Comparison of ENCODE assay signal across 16 cellular contexts in the genomic region with DNA sequence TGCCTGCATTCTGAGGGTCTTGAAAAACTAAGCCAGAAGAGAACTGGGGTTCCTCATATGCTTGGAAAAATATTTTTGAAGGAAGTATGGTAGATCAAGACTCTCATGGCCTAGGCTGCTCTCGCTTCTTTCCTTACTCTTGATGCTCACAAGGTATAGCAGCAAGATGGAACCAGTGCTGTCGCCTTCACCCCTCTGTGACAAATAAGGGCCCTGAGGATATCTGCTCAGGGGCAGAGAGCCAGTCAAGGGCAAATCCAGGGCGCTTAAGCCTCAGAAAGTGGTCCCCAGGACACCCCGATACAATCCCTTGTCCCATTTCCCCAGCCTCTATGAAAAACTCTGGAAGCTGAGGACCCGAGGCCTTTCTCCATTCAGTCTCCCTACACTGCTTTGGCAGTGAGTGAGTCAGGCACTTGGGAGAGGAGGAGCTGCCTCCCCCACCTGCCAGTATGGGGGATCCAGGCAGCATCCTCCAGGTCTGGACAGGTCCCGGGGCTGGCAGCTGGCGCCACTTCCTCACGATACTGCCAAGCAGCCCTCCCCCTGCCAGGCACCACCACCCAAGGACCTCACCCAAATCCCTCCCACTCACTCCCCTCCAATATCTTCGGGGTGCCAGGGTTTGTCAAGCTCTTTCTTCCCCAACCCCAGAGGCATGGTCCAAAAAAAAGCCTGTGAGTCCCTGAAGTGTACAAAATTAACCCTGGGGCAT. TPM values are rescaled to one million over a fixed set of nuclear protein-coding genes. Genes with fewer than 3 reads are reported as not detected.
A peak's percentile ranks its signal among the peaks of the same experiment; 100 is the strongest.
DNase-seq lines count a peak whose midpoint lies in the region; ATAC-seq and TF ChIP-seq lines count a peak whose summit lies in the region.
"Had no signal": no experiment of that assay in that cellular context is flagged by ENCODE, and none has a peak within 500 bp of the region (broad histone marks: within the 10 kb centered on the region; RNA-seq: fewer than 3 reads in every experiment).

No MANE protein-coding gene starts in this region.

- TF ChIP-seq EP300 in neural cell (conservative IDR thresholded peaks at IDR 0.05; ENCODE audit: poor library complexity, severe bottlenecking), result no peak

- H3K79me2 ChIP-seq in neural cell (replicated peaks; ENCODE audit: insufficient read depth, low read length) (peaks cover 19% of the 10 kb centered on the region), OCI-LY7 (ENCODE audit: insufficient read depth, low read depth, low read length) (no peaks in the 10 kb centered on the region)

- H3K36me3 ChIP-seq in Caco-2 (ENCODE audit: control insufficient read depth, insufficient read depth, low read length) (no peaks in the 10 kb centered on the region), neural cell (ENCODE audit: insufficient read depth, low read length) (no peaks in the 10 kb centered on the region), OCI-LY7 (ENCODE audit: insufficient read depth, low read length) (no peaks in the 10 kb centered on the region)
- H3K36me3 ChIP-seq: neutrophil had no signal

- H3K4me1 ChIP-seq in Caco-2, result peaks cover 56% of the 10 kb centered on the region
- H3K4me1 ChIP-seq in OCI-LY7 (ENCODE audit: insufficient read depth, low read length, poor library complexity, severe bottlenecking), result no peaks in the 10 kb centered on the region

- H2AFZ ChIP-seq in neural cell (ENCODE audit: low read depth, low read length) (no peak overlapping the region), OCI-LY7 (ENCODE audit: low read length) (no peak overlapping the region)

- DNase-seq in Caco-2, result no peak
- peak; percentile 36 for DNase-seq in NCI-H128 (lab: John Stamatoyannopoulos, UW; ENCODE audit: unreplicated experiment)
- DNase-seq in NCI-H2107 (lab: John Stamatoyannopoulos, UW), result no peak
- no peak for DNase-seq in OCI-LY7 (ENCODE audit: low spot score)
- no peak for DNase-seq in NCI-H2196 treated with DMSO at 0.1 percent for 48 hours (lab: John Stamatoyannopoulos, UW; ENCODE audit: unreplicated experiment)
- DNase-seq in T-cell, result no peak
- DNase-seq: activated naive CD4-positive, alpha-beta T cell treated with Interleukin-2 at 50 U/mL for 16 hours; MM.1S; NCI-H774 had no signal

- no peak overlapping the region for H3K27ac Mint-ChIP-seq in Caco-2 (ENCODE audit: unreplicated experiment)
- H3K27ac Mint-ChIP-seq in dendritic cell treated with granulocyte-macrophage colony-stimulating factor and Interleukin-4, amounts not matched to agents 40 ng/mL and 50 ng/mL, for 4 days, result peak overlapping the region; percentile 3
- H3K27ac Mint-ChIP-seq in T-cell, result no peak overlapping the region

- no peaks in the 10 kb centered on the region for H3K9me3 ChIP-seq in Caco-2
- H3K9me3 ChIP-seq in neural cell (ENCODE audit: low read length), result no peaks in the 10 kb centered on the region
- no peaks in the 10 kb centered on the region for H3K9me3 ChIP-seq in OCI-LY7 (ENCODE audit: low read length)
- H3K9me3 ChIP-seq: neutrophil had no signal

- peak overlapping the region; percentile 50 for H3K4me3 ChIP-seq in Caco-2 (ENCODE audit: low read depth, low read length)
- peak overlapping the region; percentile 72 for H3K4me3 ChIP-seq in neural cell (ENCODE audit: low read length)
- no peak overlapping the region for H3K4me3 ChIP-seq in OCI-LY7 (ENCODE audit: low read depth, low read length, poor library complexity, severe bottlenecking)

- H3K9me3 Mint-ChIP-seq in Caco-2 (ENCODE audit: unreplicated experiment) (no peaks in the 10 kb centered on the region), T-cell (no peaks in the 10 kb centered on the region)
- H3K9me3 Mint-ChIP-seq in dendritic cell treated with granulocyte-macrophage colony-stimulating factor and Interleukin-4, amounts not matched to agents 40 ng/mL and 50 ng/mL, for 4 days, result no peaks in the 10 kb centered on the region
- H3K9me3 Mint-ChIP-seq: central memory CD8-positive, alpha-beta T cell; stimulated activated effector memory CD8-positive, alpha-beta T cell treated with anti-CD3 and anti-CD28 coated beads, Interleukin-12 subunit alpha, Interleukin-12 subunit beta, amount 100 ng/mL, for 72 hours had no signal

- BruUV-seq in Caco-2 (replicated peaks; lab: Mats Ljungman, UMichigan) (no TSS peak), OCI-LY7 (replicated peaks; lab: Mats Ljungman, UMichigan) (no TSS peak)

- TF ChIP-seq RAD21 in neural cell (conservative IDR thresholded peaks at IDR 0.05), result no peak

- H3K9me2 ChIP-seq in neural cell (ENCODE audit: insufficient read depth, low read length), result no peaks in the 10 kb centered on the region
- no peaks in the 10 kb centered on the region for H3K9me2 ChIP-seq in OCI-LY7 (ENCODE audit: insufficient read depth, low read length)

- no peak for ATAC-seq in T-cell (replicated peaks in 1 of 4)
- ATAC-seq: stimulated activated effector memory CD8-positive, alpha-beta T cell treated with anti-CD3 and anti-CD28 coated beads, Interleukin-12 subunit alpha, Interleukin-12 subunit beta, amount 100 ng/mL, for 72 hours had no signal

- peak overlapping the region; percentile 61 for H3K9ac ChIP-seq in neural cell (ENCODE audit: low read length)

- H3K4me3 Mint-ChIP-seq in Caco-2 (ENCODE audit: unreplicated experiment) (peak overlapping the region; percentile 36), T-cell (peak overlapping the region in 1 of 3 donors; percentile 74)
- no peak overlapping the region for H3K4me3 Mint-ChIP-seq in dendritic cell treated with granulocyte-macrophage colony-stimulating factor and Interleukin-4, amounts not matched to agents 40 ng/mL and 50 ng/mL, for 4 days

- CTCF ChIA-PET in Caco-2 (lab: Charles Lee), result interaction anchor here (0.8 kb wide), 1 partner anchor 63 kb away, joined by 4 read pairs; no protein-coding TSS in a partner anchor
- CTCF ChIA-PET in OCI-LY7 (lab: Charles Lee; ENCODE audit: unreplicated experiment), result interaction anchor here (0.9 kb wide), 1 partner anchor 62 kb away, joined by 3 read pairs; no protein-coding TSS in a partner anchor
- CTCF ChIA-PET in T-cell (lab: Charles Lee), result interaction anchor here (0.8 to 3.4 kb wide), 2 partner anchors 51 to 148 kb away, joined by 3 to 15 read pairs; no protein-coding TSS in a partner anchor

- H3K36me3 Mint-ChIP-seq in Caco-2 (ENCODE audit: insufficient read depth, unreplicated experiment) (peaks cover 7% of the 10 kb centered on the region), T-cell (no peaks in the 10 kb centered on the region)
- no peaks in the 10 kb centered on the region for H3K36me3 Mint-ChIP-seq in dendritic cell treated with granulocyte-macrophage colony-stimulating factor and Interleukin-4, amounts not matched to agents 40 ng/mL and 50 ng/mL, for 4 days (ENCODE audit: low read depth)
- H3K36me3 Mint-ChIP-seq: stimulated activated effector memory CD8-positive, alpha-beta T cell treated with anti-CD3 and anti-CD28 coated beads, Interleukin-12 subunit alpha, Interleukin-12 subunit beta, amount 100 ng/mL, for 72 hours had no signal

- H3K27ac ChIP-seq in neural cell (ENCODE audit: low read length) (no peak overlapping the region), OCI-LY7 (ENCODE audit: low read depth, low read length, poor library complexity, severe bottlenecking) (no peak overlapping the region)
- H3K27ac ChIP-seq: neutrophil had no signal

- POLR2A ChIA-PET in Caco-2 (lab: Charles Lee) (no interaction called here), OCI-LY7 (lab: Charles Lee) (interaction anchor here (0.7 kb wide), 1 partner anchor 9 kb away, joined by 3 read pairs; no protein-coding TSS in a partner anchor), T-cell (lab: Charles Lee) (no interaction called here)

- no peaks in the 10 kb centered on the region for H3F3A ChIP-seq in neural cell (ENCODE audit: insufficient read depth, low read length, poor library complexity, severe bottlenecking)

- H4K20me1 ChIP-seq in neural cell (ENCODE audit: insufficient read depth), result no peaks in the 10 kb centered on the region
- H4K20me1 ChIP-seq in OCI-LY7 (ENCODE audit: insufficient read depth, low read length), result no peaks in the 10 kb centered on the region; the same call in 1 of the 2 replicates

- TF ChIP-seq CTCF in Caco-2 (IDR thresholded peaks at IDR 0.05; ENCODE audit: insufficient read depth in 1 of 2, low read depth in 1 of 2, low read length in 1 of 2, severe bottlenecking in 1 of 2, unreplicated experiment in 1 of 2) (no peak), neural cell (IDR thresholded peaks at IDR 0.05; ENCODE audit: poor library complexity, severe bottlenecking) (no peak), OCI-LY7 (conservative IDR thresholded peaks at IDR 0.05; ENCODE audit: low read length) (no peak)

- H3K4me1 Mint-ChIP-seq in Caco-2 (ENCODE audit: low read depth, unreplicated experiment), result peaks cover 61% of the 10 kb centered on the region
- peaks cover 78% of the 10 kb centered on the region for H3K4me1 Mint-ChIP-seq in dendritic cell treated with granulocyte-macrophage colony-stimulating factor and Interleukin-4, amounts not matched to agents 40 ng/mL and 50 ng/mL, for 4 days (ENCODE audit: low read depth)
- H3K4me1 Mint-ChIP-seq in T-cell, result peaks cover 7 to 13% (median 12%) of the 10 kb centered on the region in 3 donors

- intact Hi-C loops in Caco-2 (cut with micrococcal nuclease; ENCODE audit: unreplicated experiment) (loop anchor here (2.0 kb wide), 1 partner anchor 145 kb away; no protein-coding TSS in a partner anchor), OCI-LY7 (cut with micrococcal nuclease; ENCODE audit: unreplicated experiment) (no loop called here)
- intact Hi-C loops in dendritic cell treated with granulocyte-macrophage colony-stimulating factor and Interleukin-4, amounts not matched to agents 40 ng/mL and 50 ng/mL, for 4 days (cut with micrococcal nuclease), result no loop called here

- H3K27me3 Mint-ChIP-seq in Caco-2 (ENCODE audit: insufficient read depth, unreplicated experiment) (no peaks in the 10 kb centered on the region), T-cell (peaks cover 32 to 40% of the 10 kb centered on the region in 2 donors)
- peaks cover 25% of the 10 kb centered on the region for H3K27me3 Mint-ChIP-seq in dendritic cell treated with granulocyte-macrophage colony-stimulating factor and Interleukin-4, amounts not matched to agents 40 ng/mL and 50 ng/mL, for 4 days

- peak overlapping the region; percentile 59 for H3K4me2 ChIP-seq in neural cell (ENCODE audit: low read length)
- no peak overlapping the region for H3K4me2 ChIP-seq in OCI-LY7 (ENCODE audit: low read length)

- H3K27me3 ChIP-seq in Caco-2 (replicated peaks; ENCODE audit: control insufficient read depth, insufficient read depth, low read length) (no peaks in the 10 kb centered on the region), neural cell (ENCODE audit: insufficient read depth, low read depth, low read length) (no peaks in the 10 kb centered on the region)

RNA-seq across cellular contexts. Expression of gene IGSF9, which starts 1.3 kb away (rescaled TPM):
- 19.6 and 21.2 TPM in 2 replicates for total RNA-seq in Caco-2 (2022)
- polyA plus RNA-seq in neural cell, result 10.7 and 11.8 TPM in 2 replicates
- polyA minus RNA-seq in neural cell, result 10.3 and 11.2 TPM in 2 replicates
- total RNA-seq in OCI-LY7 (2014; rRNA removed; shearing (Covaris generic)), result not detected in 2 replicates
- total RNA-seq in OCI-LY7 (2022), result not detected in 2 replicates
- under 1 TPM in 3 of 5 donors, not detected in 2; 0.06 to 0.16 (median 0.12) TPM for total RNA-seq in T-cell
- polyA plus RNA-seq: CD14-positive monocyte had no signal

RNA-seq across cellular contexts. Expression of gene SLAMF9, which starts 10.0 kb away (rescaled TPM):
- 0.36 TPM in 1 of 2 replicates, not detected in the other for total RNA-seq in Caco-2 (2022)
- polyA plus RNA-seq in neural cell, result not detected in 2 replicates
- not detected in 2 replicates for polyA minus RNA-seq in neural cell
- not detected in 2 replicates for total RNA-seq in OCI-LY7 (2014; rRNA removed; shearing (Covaris generic))
- total RNA-seq in OCI-LY7 (2022), result not detected in 2 replicates
- total RNA-seq in T-cell, result not detected
- total RNA-seq: kidney epithelial cell had no signal
- polyA plus RNA-seq: CD14-positive monocyte had no signal

RNA-seq across cellular contexts. Expression of gene TAGLN2, which starts 18.8 kb away (rescaled TPM):
- 518 and 531 TPM in 2 replicates for total RNA-seq in Caco-2 (2022)
- polyA plus RNA-seq in neural cell, result 0.52 and 0.90 TPM in 2 replicates
- not detected in 2 replicates for polyA minus RNA-seq in neural cell
- total RNA-seq in OCI-LY7 (2014; rRNA removed; shearing (Covaris generic)), result 193 and 260 TPM in 2 replicates
- 195 and 215 TPM in 2 replicates for total RNA-seq in OCI-LY7 (2022)
- 100 to 1,000 TPM; 210 to 372 (median 245) TPM for total RNA-seq in T-cell

RNA-seq across cellular contexts. Expression of gene CFAP45, which starts 44.1 kb away (rescaled TPM):
- total RNA-seq in Caco-2 (2022) (1.1 and 1.5 TPM in 2 replicates), OCI-LY7 (2022) (0.63 and 0.85 TPM in 2 replicates), T-cell (1 to 10 TPM; 1.2 to 4.7 (median 1.5) TPM)
- polyA plus RNA-seq in neural cell, result 0.12 TPM in 1 of 2 replicates, not detected in the other
- not detected in 2 replicates for polyA minus RNA-seq in neural cell
- total RNA-seq in OCI-LY7 (2014; rRNA removed; shearing (Covaris generic)), result 0.57 TPM in 1 of 2 replicates, not detected in the other

Comparison
In these comparisons a context has a peak if more than half of its experiments do, and no peak if none do; other contexts are left out.
1. RNA of gene IGSF9, which starts 1.3 kb away (total RNA-seq): 19.6 to 21.2 TPM in Caco-2; 0.06 to 0.16 TPM in T-cell and not detected in OCI-LY7; every median in the first group is over 10 times any median in the second.